In the genomic region with DNA sequence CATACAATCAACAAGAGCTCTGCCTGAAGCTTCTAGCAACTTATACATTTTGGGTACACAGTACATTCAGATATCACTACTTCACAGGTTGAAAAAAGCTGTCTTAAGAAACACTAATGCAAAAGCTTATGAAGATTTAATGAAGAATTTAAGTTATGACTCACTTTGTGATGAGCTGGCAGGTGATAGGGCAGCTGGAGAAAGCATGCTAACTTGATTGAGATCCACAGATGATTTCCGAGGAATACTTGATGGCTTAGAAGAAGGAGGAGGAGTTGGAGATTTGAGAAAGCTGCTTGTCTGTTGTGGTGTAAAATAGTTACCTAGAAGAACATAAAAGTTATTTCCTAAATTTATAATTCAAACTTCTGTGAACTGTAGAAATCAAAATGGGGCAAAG, we compare ENCODE assay signal across 21 cellular contexts. TPM values are rescaled to one million over a fixed set of nuclear protein-coding genes. Genes with fewer than 3 reads are reported as not detected.
DNase-seq lines count a peak whose midpoint lies in the region; ATAC-seq, FAIRE-seq and TF ChIP-seq lines count a peak whose summit lies in the region.
"Had no signal": no experiment of that assay in that cellular context is flagged by ENCODE, and none has a peak within 500 bp of the region (broad histone marks: within the 10 kb centered on the region; RNA-seq: fewer than 3 reads in every experiment).

No MANE protein-coding gene starts in this region.

- TF ChIP-seq POLR2A in endothelial cell of umbilical vein (IDR thresholded peaks at IDR 0.05; ENCODE audit: low read depth, low read length) = no peak

- H3K36me3 ChIP-seq in endothelial cell of umbilical vein (ENCODE audit: control insufficient read depth in 2 of 2, extremely low read depth in 1 of 2, insufficient read depth in 2 of 2, low read length in 2 of 2) (peaks cover 9 to 34% of the 10 kb centered on the region in 2 experiments), neuronal stem cell (replicated peaks in 1 of 2; ENCODE audit: control insufficient read depth in 2 of 2, insufficient read depth in 2 of 2, low read length in 2 of 2) (peaks cover 10 to 100% of the 10 kb centered on the region in 2 donors)
- peaks cover 18 to 63% (median 24%) of the 10 kb centered on the region in 3 experiments for H3K36me3 ChIP-seq in naive thymus-derived CD4-positive, alpha-beta T cell (ENCODE audit: control insufficient read depth in 2 of 3, insufficient read depth in 3 of 3, low read length in 3 of 3)

- no peak overlapping the region for H4K91ac ChIP-seq in neuronal stem cell (ENCODE audit: low read depth, low read length, poor library complexity)

- H3K14ac ChIP-seq in neuronal stem cell (ENCODE audit: low read length) = no peak overlapping the region

- no peaks in the 10 kb centered on the region for H3K27me3 Mint-ChIP-seq in activated CD8-positive, alpha-beta T cell treated with anti-CD3 and anti-CD28 coated beads for 36 hours
- H3K27me3 Mint-ChIP-seq in activated CD8-positive, alpha-beta T cell treated with anti-CD3 and anti-CD28 coated beads, Interleukin-2, amount 10 ng/mL, durations not matched to agents 7 days and 5 days (ENCODE audit: low read depth) = no peaks in the 10 kb centered on the region
- no peaks in the 10 kb centered on the region for H3K27me3 Mint-ChIP-seq in naive thymus-derived CD4-positive, alpha-beta T cell
- H3K27me3 Mint-ChIP-seq: activated CD8-positive, alpha-beta memory T cell treated with anti-CD3 and anti-CD28 coated beads, Interleukin-2, amount 10 ng/mL, durations not matched to agents 7 days and 5 days; CD8-positive, alpha-beta memory T cell had no signal

- H3K27ac ChIP-seq in endothelial cell of umbilical vein (ENCODE audit: insufficient read depth, low read depth, low read length) (no peak overlapping the region), neuronal stem cell (replicated peaks; ENCODE audit: low read length) (no peak overlapping the region)
- no peak overlapping the region for H3K27ac ChIP-seq in naive thymus-derived CD4-positive, alpha-beta T cell (ENCODE audit: low read depth, low read length)
- H3K27ac ChIP-seq: 22Rv1, sigmoid colon, tibial nerve had no signal

- no peak overlapping the region for H2BK15ac ChIP-seq in neuronal stem cell (ENCODE audit: low read length)

- no peaks in the 10 kb centered on the region for H3K27me3 ChIP-seq in endothelial cell of umbilical vein (ENCODE audit: control insufficient read depth in 2 of 2, insufficient read depth in 2 of 2, low read length in 2 of 2)
- H3K27me3 ChIP-seq in naive thymus-derived CD4-positive, alpha-beta T cell (ENCODE audit: control insufficient read depth in 2 of 2, insufficient read depth in 2 of 2, low read length in 2 of 2) = no peaks in the 10 kb centered on the region
- no peaks in the 10 kb centered on the region for H3K27me3 ChIP-seq in neuronal stem cell (ENCODE audit: control insufficient read depth in 3 of 3, insufficient read depth in 3 of 3, low read depth in 1 of 3, low read length in 3 of 3)
- H3K27me3 ChIP-seq: sigmoid colon, tibial nerve had no signal

- H3K9me1 ChIP-seq in endothelial cell of umbilical vein (replicated peaks; ENCODE audit: control insufficient read depth, extremely low read depth, insufficient read depth, low read length) = no peaks in the 10 kb centered on the region

- no CpG with 5 or more reads among the region's 1 CpG for WGBS in neuronal stem cell (ENCODE audit: extremely low coverage in 2 of 2, insufficient read length in 2 of 2, insufficient replicate concordance in 1 of 2), 2 donors

- peaks cover 4% of the 10 kb centered on the region for H3K4me1 Mint-ChIP-seq in activated CD8-positive, alpha-beta T cell treated with anti-CD3 and anti-CD28 coated beads for 36 hours (ENCODE audit: low read depth)
- H3K4me1 Mint-ChIP-seq in activated CD8-positive, alpha-beta T cell treated with anti-CD3 and anti-CD28 coated beads, Interleukin-2, amount 10 ng/mL, durations not matched to agents 7 days and 5 days (ENCODE audit: low read depth) = no peaks in the 10 kb centered on the region
- H3K4me1 Mint-ChIP-seq in naive thymus-derived CD4-positive, alpha-beta T cell = peaks cover 0 to 3% (median 0%) of the 10 kb centered on the region in 7 donors
- H3K4me1 Mint-ChIP-seq: activated CD8-positive, alpha-beta memory T cell treated with anti-CD3 and anti-CD28 coated beads, Interleukin-2, amount 10 ng/mL, durations not matched to agents 7 days and 5 days had no signal

- no peak overlapping the region for H3K18ac ChIP-seq in neuronal stem cell (ENCODE audit: low read length)

- no peak overlapping the region for H2BK120ac ChIP-seq in neuronal stem cell (ENCODE audit: low read depth, low read length)

- DNase-seq in activated CD8-positive, alpha-beta T cell treated with anti-CD3 and anti-CD28 coated beads for 36 hours = no peak
- DNase-seq in activated CD8-positive, alpha-beta T cell treated with anti-CD3 and anti-CD28 coated beads, Interleukin-2, amount 10 ng/mL, durations not matched to agents 7 days and 5 days = no peak
- DNase-seq in RKO (ENCODE audit: low spot score) (peak; percentile 58), endothelial cell of umbilical vein (ENCODE audit: low read depth, low spot score) (no peak), neuronal stem cell (ENCODE audit: low spot score) (no peak)
- no peak for DNase-seq in naive thymus-derived CD4-positive, alpha-beta T cell
- DNase-seq: activated CD8-positive, alpha-beta memory T cell treated with anti-CD3 and anti-CD28 coated beads, Interleukin-2, amount 10 ng/mL, durations not matched to agents 7 days and 5 days; CD8-positive, alpha-beta memory T cell; central memory CD4-positive, alpha-beta T cell; NCI-H1048; NCI-H748 treated with DMSO at 0.1 percent for 48 hours; occipital lobe; sigmoid colon; T-helper 1 cell had no signal

- intact Hi-C loops in activated CD8-positive, alpha-beta T cell treated with anti-CD3 and anti-CD28 coated beads for 36 hours (cut with micrococcal nuclease) = no loop called here
- intact Hi-C loops in endothelial cell of umbilical vein (cut with micrococcal nuclease) = no loop called here
- intact Hi-C loops in naive thymus-derived CD4-positive, alpha-beta T cell (cut with micrococcal nuclease) = no loop called here

- no peak for FAIRE-seq in endothelial cell of umbilical vein (lab: Jason Lieb, UNC)
- FAIRE-seq: GM12878, RCC 7860 had no signal

- H3K4me3 ChIP-seq in endothelial cell of umbilical vein (replicated peaks in 1 of 3; ENCODE audit: insufficient read depth in 1 of 3, low read depth in 1 of 3, low read length in 3 of 3) (no peak overlapping the region), neuronal stem cell (ENCODE audit: low read length in 2 of 2) (no peak overlapping the region)
- H3K4me3 ChIP-seq in naive thymus-derived CD4-positive, alpha-beta T cell (ENCODE audit: low read length) = no peak overlapping the region
- H3K4me3 ChIP-seq: GM12878, sigmoid colon, tibial nerve had no signal

- no peaks in the 10 kb centered on the region for H4K20me1 ChIP-seq in endothelial cell of umbilical vein (replicated peaks; ENCODE audit: control insufficient read depth, extremely low read depth, insufficient read depth, low read length)

- POLR2A ChIA-PET in activated CD8-positive, alpha-beta T cell treated with anti-CD3 and anti-CD28 coated beads for 36 hours (lab: Charles Lee) = interaction anchor here (2.8 kb wide), 1 partner anchor 24 kb away, joined by 12 read pairs; a partner anchor contains a TSS
- POLR2A ChIA-PET in activated CD8-positive, alpha-beta T cell treated with anti-CD3 and anti-CD28 coated beads, Interleukin-2, amount 10 ng/mL, durations not matched to agents 7 days and 5 days (lab: Charles Lee) = interaction anchor here (1.2 kb wide), 1 partner anchor 23 kb away, joined by 5 read pairs; a partner anchor contains a TSS
- POLR2A ChIA-PET in endothelial cell of umbilical vein (lab: Charles Lee) = no interaction called here
- POLR2A ChIA-PET in naive thymus-derived CD4-positive, alpha-beta T cell (lab: Charles Lee) = interaction anchor here (1.0 kb wide), 1 partner anchor 25 kb away, joined by 5 read pairs; a partner anchor contains a TSS

- H3K9me3 ChIP-seq in endothelial cell of umbilical vein (replicated peaks; ENCODE audit: control insufficient read depth, insufficient read depth, low read length) (no peaks in the 10 kb centered on the region), neuronal stem cell (replicated peaks in 1 of 2; ENCODE audit: control insufficient read depth in 2 of 2, insufficient read depth in 1 of 2, low read depth in 1 of 2, low read length in 2 of 2) (no peaks in the 10 kb centered on the region)
- H3K9me3 ChIP-seq in naive thymus-derived CD4-positive, alpha-beta T cell (ENCODE audit: control insufficient read depth in 2 of 3, low read length in 3 of 3) = no peaks in the 10 kb centered on the region
- H3K9me3 ChIP-seq: sigmoid colon, tibial nerve had no signal

- TF ChIP-seq CTCF in activated CD8-positive, alpha-beta T cell treated with anti-CD3 and anti-CD28 coated beads for 36 hours (IDR thresholded peaks at IDR 0.05) = no peak
- TF ChIP-seq CTCF in endothelial cell of umbilical vein (IDR thresholded peaks at IDR 0.05; ENCODE audit: extremely low read depth in 1 of 2, insufficient read depth in 1 of 2, low read depth in 1 of 2, low read length in 2 of 2) = no peak

- H3K79me1 ChIP-seq in neuronal stem cell (ENCODE audit: low read depth, low read length) = no peaks in the 10 kb centered on the region

- H3K27ac Mint-ChIP-seq in activated CD8-positive, alpha-beta T cell treated with anti-CD3 and anti-CD28 coated beads for 36 hours = peak overlapping the region; percentile 4
- no peak overlapping the region for H3K27ac Mint-ChIP-seq in activated CD8-positive, alpha-beta T cell treated with anti-CD3 and anti-CD28 coated beads, Interleukin-2, amount 10 ng/mL, durations not matched to agents 7 days and 5 days
- peak overlapping the region in 5 of 9 donors; percentile 0 to 77 (median 18) for H3K27ac Mint-ChIP-seq in naive thymus-derived CD4-positive, alpha-beta T cell
- H3K27ac Mint-ChIP-seq: activated CD8-positive, alpha-beta memory T cell treated with anti-CD3 and anti-CD28 coated beads, Interleukin-2, amount 10 ng/mL, durations not matched to agents 7 days and 5 days had no signal

- BruUV-seq in endothelial cell of umbilical vein (replicated peaks; lab: Mats Ljungman, UMichigan) = no TSS peak

- no peak overlapping the region for H3K4ac ChIP-seq in neuronal stem cell (ENCODE audit: low read length)

- no peaks in the 10 kb centered on the region for H3K9me3 Mint-ChIP-seq in activated CD8-positive, alpha-beta T cell treated with anti-CD3 and anti-CD28 coated beads for 36 hours
- H3K9me3 Mint-ChIP-seq in activated CD8-positive, alpha-beta T cell treated with anti-CD3 and anti-CD28 coated beads, Interleukin-2, amount 10 ng/mL, durations not matched to agents 7 days and 5 days (ENCODE audit: insufficient read depth) = no peaks in the 10 kb centered on the region
- H3K9me3 Mint-ChIP-seq in naive thymus-derived CD4-positive, alpha-beta T cell = no peaks in the 10 kb centered on the region
- H3K9me3 Mint-ChIP-seq: CD8-positive, alpha-beta memory T cell had no signal

- no peak overlapping the region for H2BK5ac ChIP-seq in neuronal stem cell (ENCODE audit: low read length)

- H2AFZ ChIP-seq in endothelial cell of umbilical vein (ENCODE audit: low read depth, low read length) (no peak overlapping the region), neuronal stem cell (ENCODE audit: low read length) (no peak overlapping the region)

- no peaks in the 10 kb centered on the region for H3K79me2 ChIP-seq in endothelial cell of umbilical vein (ENCODE audit: control insufficient read depth, insufficient read depth, low read length)

- dilution Hi-C loops in endothelial cell of umbilical vein (cut with MboI; ENCODE audit: extremely low pct_ligation_motif_present, low sequenced_read_pairs) = no loop called here

- H3K9ac ChIP-seq in endothelial cell of umbilical vein (replicated peaks; ENCODE audit: extremely low read depth, insufficient read depth, low read length) = no peak overlapping the region
- no peak overlapping the region for H3K9ac ChIP-seq in neuronal stem cell (ENCODE audit: low read depth, low read length, poor library complexity)

- no peak overlapping the region for H2BK12ac ChIP-seq in neuronal stem cell (ENCODE audit: low read length)

- no peak overlapping the region for H2AK5ac ChIP-seq in neuronal stem cell (ENCODE audit: low read depth, low read length)

- H4K8ac ChIP-seq in neuronal stem cell (ENCODE audit: low read depth, low read length) = no peak overlapping the region

- no peak for ATAC-seq in activated CD8-positive, alpha-beta T cell treated with anti-CD3 and anti-CD28 coated beads for 36 hours
- ATAC-seq in activated CD8-positive, alpha-beta T cell treated with anti-CD3 and anti-CD28 coated beads, Interleukin-2, amount 10 ng/mL, durations not matched to agents 7 days and 5 days = no peak
- no peak for ATAC-seq in naive thymus-derived CD4-positive, alpha-beta T cell
- ATAC-seq in GM19452 (IDR thresholded peaks at IDR 0.05; ENCODE audit: unreplicated experiment) (no peak), GM21367 (IDR thresholded peaks at IDR 0.05; ENCODE audit: unreplicated experiment) (no peak)
- ATAC-seq: activated CD4-positive, CD25-positive, alpha-beta regulatory T cell treated with anti-CD3 and anti-CD28 coated beads, Interleukin-2, amount 50 U/mL, for 24 hours; activated CD8-positive, alpha-beta memory T cell treated with anti-CD3 and anti-CD28 coated beads, Interleukin-2, amount 10 ng/mL, durations not matched to agents 7 days and 5 days; GM12878 had no signal

- no peak overlapping the region for H3K4me3 Mint-ChIP-seq in activated CD8-positive, alpha-beta T cell treated with anti-CD3 and anti-CD28 coated beads for 36 hours
- no peak overlapping the region for H3K4me3 Mint-ChIP-seq in activated CD8-positive, alpha-beta T cell treated with anti-CD3 and anti-CD28 coated beads, Interleukin-2, amount 10 ng/mL, durations not matched to agents 7 days and 5 days
- no peak overlapping the region for H3K4me3 Mint-ChIP-seq in naive thymus-derived CD4-positive, alpha-beta T cell
- H3K4me3 Mint-ChIP-seq: activated CD8-positive, alpha-beta memory T cell treated with anti-CD3 and anti-CD28 coated beads, Interleukin-2, amount 10 ng/mL, durations not matched to agents 7 days and 5 days; CD8-positive, alpha-beta memory T cell had no signal

- CTCF ChIA-PET in activated CD8-positive, alpha-beta T cell treated with anti-CD3 and anti-CD28 coated beads for 36 hours (lab: Charles Lee) = no interaction called here
- CTCF ChIA-PET in activated CD8-positive, alpha-beta T cell treated with anti-CD3 and anti-CD28 coated beads, Interleukin-2, amount 10 ng/mL, durations not matched to agents 7 days and 5 days (lab: Charles Lee) = interaction anchor here (1.4 kb wide), 1 partner anchor 24 kb away, joined by 3 read pairs; no protein-coding TSS in a partner anchor
- CTCF ChIA-PET in endothelial cell of umbilical vein (lab: Charles Lee) = interaction anchor here (1.0 to 1.4 kb wide), 5 partner anchors 9 to 21 kb away, joined by 3 to 4 read pairs (median 3); no protein-coding TSS in a partner anchor
- CTCF ChIA-PET in naive thymus-derived CD4-positive, alpha-beta T cell (lab: Charles Lee) = no interaction called here

- H3K36me3 Mint-ChIP-seq in activated CD8-positive, alpha-beta T cell treated with anti-CD3 and anti-CD28 coated beads for 36 hours (ENCODE audit: low read depth) = peaks cover 28% of the 10 kb centered on the region
- H3K36me3 Mint-ChIP-seq in activated CD8-positive, alpha-beta T cell treated with anti-CD3 and anti-CD28 coated beads, Interleukin-2, amount 10 ng/mL, durations not matched to agents 7 days and 5 days (ENCODE audit: low read depth) = peaks cover 39% of the 10 kb centered on the region
- H3K36me3 Mint-ChIP-seq in naive thymus-derived CD4-positive, alpha-beta T cell = peaks cover 7 to 37% (median 8%) of the 10 kb centered on the region in 5 donors

- no peak overlapping the region for H3K23ac ChIP-seq in neuronal stem cell (ENCODE audit: low read depth, low read length, poor library complexity)

- H3K4me2 ChIP-seq in endothelial cell of umbilical vein (ENCODE audit: insufficient read depth, low read length) (no peak overlapping the region), neuronal stem cell (ENCODE audit: insufficient read depth, low read length, poor library complexity, severe bottlenecking) (no peak overlapping the region)

- H3K4me1 ChIP-seq in endothelial cell of umbilical vein (ENCODE audit: control insufficient read depth, extremely low read depth, insufficient read depth, low read length) (peaks cover 15% of the 10 kb centered on the region), neuronal stem cell (ENCODE audit: control insufficient read depth in 2 of 2, insufficient read depth in 1 of 2, low read depth in 1 of 2, low read length in 2 of 2) (no peaks in the 10 kb centered on the region)
- H3K4me1 ChIP-seq in naive thymus-derived CD4-positive, alpha-beta T cell (ENCODE audit: control insufficient read depth in 2 of 2, insufficient read depth in 2 of 2, low read length in 2 of 2) = no peaks in the 10 kb centered on the region
- H3K4me1 ChIP-seq: sigmoid colon, tibial nerve had no signal

RNA-seq across cellular contexts. Expression of a gene that starts 23.3 kb away (rescaled TPM):
- total RNA-seq in activated CD8-positive, alpha-beta T cell treated with anti-CD3 and anti-CD28 coated beads for 36 hours = 100 to 1,000 TPM; 168 to 170 TPM
- total RNA-seq in activated CD8-positive, alpha-beta T cell treated with anti-CD3 and anti-CD28 coated beads, Interleukin-2, amount 10 ng/mL, durations not matched to agents 7 days and 5 days = 100 to 1,000 TPM; 109 to 122 TPM
- total RNA-seq in endothelial cell of umbilical vein = 37.4 and 62.1 TPM in 2 replicates
- polyA plus RNA-seq in endothelial cell of umbilical vein = 19.7 and 24.5 TPM in 2 replicates
- polyA plus RNA-seq in endothelial cell of umbilical vein (2011; cell fraction: cytosol; rRNA removed) = 42.1 and 45.9 TPM in 2 replicates
- 62.1 and 84.6 TPM in 2 replicates for polyA plus RNA-seq in endothelial cell of umbilical vein (2011; cell fraction: nucleus; rRNA removed)
- 41.1 and 75.3 TPM in 2 replicates for polyA plus RNA-seq in endothelial cell of umbilical vein (2012)
- 17.0 and 20.9 TPM in 2 replicates for polyA minus RNA-seq in endothelial cell of umbilical vein
- 15.8 TPM for polyA minus RNA-seq in endothelial cell of umbilical vein (2011; cell fraction: cytosol; rRNA and poly(A)+ RNA removed)
- polyA minus RNA-seq in endothelial cell of umbilical vein (2011; cell fraction: nucleus; rRNA and poly(A)+ RNA removed) = 15.2 and 29.8 TPM in 2 replicates
- 10 to 100 TPM; 41.0 to 91.7 (median 80.3) TPM for total RNA-seq in naive thymus-derived CD4-positive, alpha-beta T cell
- polyA plus RNA-seq in naive thymus-derived CD4-positive, alpha-beta T cell = 10 to 100 TPM; 57.8 to 98.3 TPM
- 109 TPM for polyA plus RNA-seq in neuronal stem cell (2013, experiment 1 of 2)
- polyA plus RNA-seq in neuronal stem cell (2013, experiment 2 of 2) = 117 TPM

RNA-seq across cellular contexts. Expression of a gene that starts 24.7 kb away (rescaled TPM):
- total RNA-seq in activated CD8-positive, alpha-beta T cell treated with anti-CD3 and anti-CD28 coated beads for 36 hours = 10 to 100 TPM; 25.5 to 26.8 TPM
- 10 to 100 TPM; 32.0 to 33.8 TPM for total RNA-seq in activated CD8-positive, alpha-beta T cell treated with anti-CD3 and anti-CD28 coated beads, Interleukin-2, amount 10 ng/mL, durations not matched to agents 7 days and 5 days
- total RNA-seq in endothelial cell of umbilical vein = 29.3 and 31.3 TPM in 2 replicates
- 17.0 and 24.4 TPM in 2 replicates for polyA plus RNA-seq in endothelial cell of umbilical vein
- 30.2 and 32.6 TPM in 2 replicates for polyA plus RNA-seq in endothelial cell of umbilical vein (2011; cell fraction: cytosol; rRNA removed)
- 17.8 and 22.0 TPM in 2 replicates for polyA plus RNA-seq in endothelial cell of umbilical vein (2011; cell fraction: nucleus; rRNA removed)
- 35.4 and 43.8 TPM in 2 replicates for polyA plus RNA-seq in endothelial cell of umbilical vein (2012)
- 10.1 and 15.0 TPM in 2 replicates for polyA minus RNA-seq in endothelial cell of umbilical vein
- polyA minus RNA-seq in endothelial cell of umbilical vein (2011; cell fraction: cytosol; rRNA and poly(A)+ RNA removed) = 14.7 TPM
- 16.9 and 23.5 TPM in 2 replicates for polyA minus RNA-seq in endothelial cell of umbilical vein (2011; cell fraction: nucleus; rRNA and poly(A)+ RNA removed)
- 10 to 100 TPM; 12.1 to 39.3 (median 22.8) TPM for total RNA-seq in naive thymus-derived CD4-positive, alpha-beta T cell
- polyA plus RNA-seq in naive thymus-derived CD4-positive, alpha-beta T cell = 10 to 100 TPM; 62.7 to 82.2 TPM
- 19.5 TPM for polyA plus RNA-seq in neuronal stem cell (2013, experiment 1 of 2)
- 21.0 TPM for polyA plus RNA-seq in neuronal stem cell (2013, experiment 2 of 2)

RNA-seq across cellular contexts. Expression of a gene that starts 35.6 kb away (rescaled TPM):
- 10 to 100 TPM; 59.6 to 63.4 TPM for total RNA-seq in activated CD8-positive, alpha-beta T cell treated with anti-CD3 and anti-CD28 coated beads for 36 hours
- 10 to 100 TPM; 67.4 to 71.5 TPM for total RNA-seq in activated CD8-positive, alpha-beta T cell treated with anti-CD3 and anti-CD28 coated beads, Interleukin-2, amount 10 ng/mL, durations not matched to agents 7 days and 5 days
- total RNA-seq in endothelial cell of umbilical vein = 65.9 and 70.7 TPM in 2 replicates
- 47.2 and 48.3 TPM in 2 replicates for polyA plus RNA-seq in endothelial cell of umbilical vein
- 47.4 and 50.8 TPM in 2 replicates for polyA plus RNA-seq in endothelial cell of umbilical vein (2011; cell fraction: cytosol; rRNA removed)
- polyA plus RNA-seq in endothelial cell of umbilical vein (2011; cell fraction: nucleus; rRNA removed) = 124 and 130 TPM in 2 replicates
- polyA plus RNA-seq in endothelial cell of umbilical vein (2012) = 54.3 and 71.2 TPM in 2 replicates
- polyA minus RNA-seq in endothelial cell of umbilical vein = 66.0 and 71.0 TPM in 2 replicates
- polyA minus RNA-seq in endothelial cell of umbilical vein (2011; cell fraction: cytosol; rRNA and poly(A)+ RNA removed) = 7.6 TPM
- polyA minus RNA-seq in endothelial cell of umbilical vein (2011; cell fraction: nucleus; rRNA and poly(A)+ RNA removed) = 110 and 167 TPM in 2 replicates
- total RNA-seq in naive thymus-derived CD4-positive, alpha-beta T cell = 100 to 1,000 TPM in 1 of 5 experiments, 10 to 100 TPM in 4; 70.5 to 106 (median 86.1) TPM
- 10 to 100 TPM; 63.0 to 75.8 TPM for polyA plus RNA-seq in naive thymus-derived CD4-positive, alpha-beta T cell
- 90.6 TPM for polyA plus RNA-seq in neuronal stem cell (2013, experiment 1 of 2)
- polyA plus RNA-seq in neuronal stem cell (2013, experiment 2 of 2) = 89.4 TPM

Comparison
In these comparisons a context has a peak if more than half of its experiments do, and no peak if none do; other contexts are left out.
1. CTCF ChIA-PET loops: an anchor here in activated CD8-positive, alpha-beta T cell treated with anti-CD3 and anti-CD28 coated beads, Interleukin-2, amount 10 ng/mL, durations not matched to agents 7 days and 5 days (1.4 kb wide) and endothelial cell of umbilical vein (1.0 to 1.4 kb wide); none called in activated CD8-positive, alpha-beta T cell treated with anti-CD3 and anti-CD28 coated beads for 36 hours and naive thymus-derived CD4-positive, alpha-beta T cell.